Comparison of ENCODE assay signal across 29 cellular contexts in the genomic region with DNA sequence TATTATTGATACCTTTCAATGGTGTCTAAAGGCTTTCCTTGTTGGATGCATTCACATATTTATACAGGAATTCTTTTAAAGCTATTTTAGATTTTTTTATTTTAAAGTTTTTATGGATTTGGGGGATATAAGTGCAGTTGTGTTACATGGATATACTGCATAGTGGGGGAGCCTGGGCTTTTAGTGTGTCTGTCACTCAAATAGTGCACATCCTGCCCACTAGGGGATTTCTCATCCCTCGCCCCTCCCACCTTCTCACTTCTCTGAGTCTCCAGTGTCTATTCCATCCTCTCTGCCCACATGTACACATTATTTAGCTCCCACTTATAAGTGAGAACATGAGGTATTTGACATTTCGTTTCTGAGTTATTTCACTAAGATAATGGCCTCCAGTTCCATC.
DNase-seq lines count a peak whose midpoint lies in the region; ATAC-seq, FAIRE-seq and TF ChIP-seq lines count a peak whose summit lies in the region.
"Had no signal": no experiment of that assay in that cellular context is flagged by ENCODE, and none has a peak within 500 bp of the region (broad histone marks: within the 10 kb centered on the region; RNA-seq: fewer than 3 reads in every experiment).

No MANE protein-coding gene starts in this region.

- H3K36me3 ChIP-seq in DND-41 (ENCODE audit: insufficient read depth, low read length): no peaks in the 10 kb centered on the region
- H3K36me3 ChIP-seq in K562 (ENCODE audit: control insufficient read depth, insufficient read depth, low read length): no peaks in the 10 kb centered on the region
- no peaks in the 10 kb centered on the region for H3K36me3 ChIP-seq in gastroesophageal sphincter

- H3K4me1 ChIP-seq in DND-41 (ENCODE audit: insufficient read depth, low read length) (no peaks in the 10 kb centered on the region), K562 (replicated peaks in 1 of 2; ENCODE audit: control insufficient read depth in 2 of 2, insufficient read depth in 2 of 2, low read length in 2 of 2) (no peaks in the 10 kb centered on the region; a peak in 1 of 5 replicates), gastroesophageal sphincter (no peaks in the 10 kb centered on the region)

- BruUV-seq in K562 (replicated peaks; lab: Mats Ljungman, UMichigan): no TSS peak

- CTCF ChIA-PET in K562 (lab: Yijun Ruan, JAX; ENCODE audit: low intra/inter-chr PET ratio): no interaction called here

- intact Hi-C loops in K562 (cut with micrococcal nuclease): no loop called here

- no peak overlapping the region for H3K27ac ChIP-seq in DND-41 (ENCODE audit: low read length)
- no peak overlapping the region for H3K27ac ChIP-seq in K562 (ENCODE audit: extremely low read depth, low read depth, low read length)
- H3K27ac ChIP-seq in gastroesophageal sphincter: no peak overlapping the region
- H3K27ac ChIP-seq: BLaER1 treated with 17β-estradiol and CSF1 and Interleukin-3, amounts not matched to agents 10 nM and 100 nM had no signal

- H3K4me3 ChIP-seq in DND-41 (ENCODE audit: low read depth in 1 of 2, low read length in 2 of 2) (no peak overlapping the region), K562 (no peak overlapping the region), gastroesophageal sphincter (no peak overlapping the region)
- H3K4me3 ChIP-seq: BLaER1 treated with 17β-estradiol and CSF1 and Interleukin-3, amounts not matched to agents 10 nM and 100 nM had no signal

- no peak overlapping the region for H3K9ac ChIP-seq in DND-41 (ENCODE audit: low read depth, low read length)
- H3K9ac ChIP-seq in K562 (ENCODE audit: insufficient read depth in 1 of 2, low read depth in 2 of 2, low read length in 2 of 2): no peak overlapping the region
- H3K9ac ChIP-seq: BLaER1 treated with 17β-estradiol and CSF1 and Interleukin-3, amounts not matched to agents 10 nM and 100 nM had no signal

- TF ChIP-seq RAD21 in K562 (CRISPR knock-in tag; conservative IDR thresholded peaks at IDR 0.05 in 1 of 2, IDR thresholded peaks at IDR 0.05 in 1 of 2): no peak

- H3K4me2 ChIP-seq in DND-41 (ENCODE audit: insufficient read depth, low read length): no peak overlapping the region
- H3K4me2 ChIP-seq in K562 (ENCODE audit: insufficient read depth, low read length): no peak overlapping the region
- H3K4me2 ChIP-seq: BLaER1 treated with 17β-estradiol and CSF1 and Interleukin-3, amounts not matched to agents 10 nM and 100 nM had no signal

- H3K9me3 ChIP-seq in DND-41 (ENCODE audit: insufficient read depth, low read length, severe bottlenecking) (no peaks in the 10 kb centered on the region), K562 (replicated peaks; ENCODE audit: control insufficient read depth, insufficient read depth, low read depth, low read length) (no peaks in the 10 kb centered on the region), gastroesophageal sphincter (no peaks in the 10 kb centered on the region)

- no peak for FAIRE-seq in K562 (lab: Jason Lieb, UNC)
- FAIRE-seq: A204.1, D721Med, H1, HTR-8/SVneo had no signal

- H3K79me2 ChIP-seq in DND-41 (ENCODE audit: insufficient read depth, low read length) (no peaks in the 10 kb centered on the region), K562 (ENCODE audit: control insufficient read depth, insufficient read depth, low read length) (no peaks in the 10 kb centered on the region)

- POLR2A ChIA-PET in K562 (lab: Yijun Ruan, JAX): interaction anchor here (0.6 to 0.9 kb wide), 3 partner anchors 34 to 258 kb away, joined by 3 to 4 read pairs (median 4); no protein-coding TSS in a partner anchor

- TF ChIP-seq CTCF in DND-41 (IDR thresholded peaks at IDR 0.05; ENCODE audit: borderline replicate concordance, extremely low read depth, low read length, poor library complexity, severe bottlenecking) (no peak), K562 (IDR thresholded peaks at IDR 0.05 in 2 of 3, conservative IDR thresholded peaks at IDR 0.05 in 1 of 3; ENCODE audit: insufficient read depth in 2 of 3, low read depth in 1 of 3, low read length in 3 of 3) (no peak), gastroesophageal sphincter (IDR thresholded peaks at IDR 0.05) (no peak)

- ATAC-seq in DND-41 (ENCODE audit: insufficient read depth, low read depth) (peak; percentile 45; the same call in 1 of the 3 replicates), GM18907 (IDR thresholded peaks at IDR 0.05; ENCODE audit: unreplicated experiment) (peak; percentile 54), HG02870 (IDR thresholded peaks at IDR 0.05; ENCODE audit: unreplicated experiment) (peak; percentile 51), K562 (peak; percentile 47; the same call in 1 of the 3 replicates), gastroesophageal sphincter (no peak), GM19397 (IDR thresholded peaks at IDR 0.05; ENCODE audit: unreplicated experiment) (no peak)

- no peaks in the 10 kb centered on the region; the same call in 1 of the 2 replicates for H4K20me1 ChIP-seq in DND-41 (ENCODE audit: insufficient read depth, low read length)
- H4K20me1 ChIP-seq in K562 (replicated peaks; ENCODE audit: control insufficient read depth, insufficient read depth, low read length): no peaks in the 10 kb centered on the region

- DNase-seq in DND-41 (no peak), K562 (ENCODE audit: extremely low read depth in 1 of 4, low spot score in 3 of 4) (peak in 2 of 4 experiments; percentile 40 to 48), mesenteric fat pad (ENCODE audit: low spot score) (no peak)
- DNase-seq: AML-193; CD4-positive, alpha-beta T cell; DMS53; EL; GDM1; HFFc6; KG1; NCI-H1048; NCI-H1417; NCI-H1694; NCI-H2029 treated with DMSO at 0.1 percent for 48 hours; NCI-H446 treated with DMSO at 0.1 percent for 48 hours; NCI-H526; NCI-H82; Right ventricle myocardium superior; RPMI8226; T-helper 1 cell had no signal

- 0% methylated on average over 2 of the region's 2 CpGs for WGBS in K562 (ENCODE audit: insufficient coverage, low coverage, missing lambda C conversion rate)
- WGBS in gastroesophageal sphincter (ENCODE audit: low coverage in 1 of 2), 2 donors: 70 to 77% methylated on average over 2 of the region's 2 CpGs

- TF ChIP-seq EP300 in K562 (IDR thresholded peaks at IDR 0.05; ENCODE audit: low read length) (no peak), gastroesophageal sphincter (IDR thresholded peaks at IDR 0.05) (no peak)

- no peaks in the 10 kb centered on the region for H3K27me3 ChIP-seq in DND-41 (ENCODE audit: insufficient read depth, low read length, poor library complexity)
- H3K27me3 ChIP-seq in K562 (ENCODE audit: control insufficient read depth in 2 of 2, insufficient read depth in 2 of 2, low read length in 2 of 2): peaks cover 7 to 25% of the 10 kb centered on the region in 2 experiments; a peak in 4 of 5 replicates
- peaks cover 48% of the 10 kb centered on the region for H3K27me3 ChIP-seq in gastroesophageal sphincter

- in situ Hi-C loops in K562 (cut with MboI): no loop called here

- H3K9me1 ChIP-seq in K562 (ENCODE audit: control insufficient read depth, insufficient read depth, low read length): no peaks in the 10 kb centered on the region

- H2AFZ ChIP-seq in DND-41 (ENCODE audit: low read depth, low read length) (no peak overlapping the region), K562 (ENCODE audit: low read depth, low read length) (no peak overlapping the region)

- no peak for TF ChIP-seq POLR2A in K562 (conservative IDR thresholded peaks at IDR 0.05)
- TF ChIP-seq POLR2A in gastroesophageal sphincter (IDR thresholded peaks at IDR 0.05): no peak

TF ChIP-seq in K562, 482 proteins besides CTCF, POLR2A, EP300 and RAD21:
- TF ChIP-seq, protein P1, sequence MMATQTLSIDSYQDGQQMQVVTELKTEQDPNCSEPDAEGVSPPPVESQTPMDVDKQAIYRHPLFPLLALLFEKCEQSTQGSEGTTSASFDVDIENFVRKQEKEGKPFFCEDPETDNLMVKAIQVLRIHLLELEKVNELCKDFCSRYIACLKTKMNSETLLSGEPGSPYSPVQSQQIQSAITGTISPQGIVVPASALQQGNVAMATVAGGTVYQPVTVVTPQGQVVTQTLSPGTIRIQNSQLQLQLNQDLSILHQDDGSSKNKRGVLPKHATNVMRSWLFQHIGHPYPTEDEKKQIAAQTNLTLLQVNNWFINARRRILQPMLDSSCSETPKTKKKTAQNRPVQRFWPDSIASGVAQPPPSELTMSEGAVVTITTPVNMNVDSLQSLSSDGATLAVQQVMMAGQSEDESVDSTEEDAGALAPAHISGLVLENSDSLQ (IDR thresholded peaks at IDR 0.05): peak; percentile 70; the same call in 1 of the 2 replicates
- TF ChIP-seq SAFB (IDR thresholded peaks at IDR 0.05; ENCODE audit: borderline replicate concordance, low read depth, low read length): no peak

Comparison
In these comparisons a context has a peak if more than half of its experiments do, and no peak if none do; other contexts are left out.
1. ATAC-seq: peak in DND-41 (single experiment), GM18907 (single experiment), HG02870 (single experiment) and K562 (single experiment); none in gastroesophageal sphincter (single experiment) and GM19397 (single experiment).